In genomic region chr1:89842547-89843278, GRCh38 we compare ENCODE assay signal across 8 cellular contexts. TPM values are rescaled to one million over a fixed set of nuclear protein-coding genes. Genes with fewer than 3 reads are reported as not detected.
DNase-seq lines count a peak whose midpoint lies in the region; ATAC-seq and FAIRE-seq lines count a peak whose summit lies in the region.

No MANE protein-coding gene starts in this region.

- no peaks in the 10 kb centered on the region for H3K9me3 ChIP-seq in iPS DF 6.9 (ENCODE audit: control insufficient read depth, insufficient read depth, low read length)
- no peaks in the 10 kb centered on the region for H3K9me3 ChIP-seq in small intestine (ENCODE audit: control insufficient read depth, low read depth)

- peak; percentile 44 for DNase-seq in Daoy (ENCODE audit: low read depth)
- DNase-seq in iPS DF 6.9 (ENCODE audit: low read depth, low spot score): no peak
- peak; percentile 72 for DNase-seq in small intestine
- DNase-seq in NCI-H748 (lab: John Stamatoyannopoulos, UW; ENCODE audit: unreplicated experiment): no peak
- DNase-seq in cerebellum (ENCODE audit: low spot score): no peak

- H3K27me3 ChIP-seq in iPS DF 6.9 (ENCODE audit: control insufficient read depth, insufficient read depth, low read length) (no peaks in the 10 kb centered on the region), small intestine (ENCODE audit: control insufficient read depth in 2 of 2, insufficient read depth in 2 of 2, low read length in 2 of 2) (no peaks in the 10 kb centered on the region)

- H3K27ac ChIP-seq in iPS DF 6.9 (ENCODE audit: low read length): no peak overlapping the region
- peak overlapping the region; percentile 57 to 65 for H3K27ac ChIP-seq in small intestine (ENCODE audit: low read depth in 1 of 2, low read length in 1 of 2)

- no CpG with 5 or more reads among the region's 9 CpGs for WGBS in iPS DF 6.9 (ENCODE audit: insufficient coverage, insufficient read length)
- WGBS in small intestine, 3 donors: 19 to 24% (median 22%) methylated on average over 9 of the region's 9 CpGs

- peak overlapping the region; percentile 92 for H3K4me3 Mint-ChIP-seq in activated naive CD8-positive, alpha-beta T cell

- H3K9me3 Mint-ChIP-seq in activated naive CD8-positive, alpha-beta T cell (ENCODE audit: low read depth): no peaks in the 10 kb centered on the region

- H3K4me1 ChIP-seq in iPS DF 6.9 (ENCODE audit: control insufficient read depth, insufficient read depth, low read length) (0 out of 2 replicates have a peak, but pooled peaks cover 2% of the 10 kb centered on the region), small intestine (ENCODE audit: control insufficient read depth in 2 of 2, insufficient read depth in 1 of 2, low read depth in 1 of 2, low read length in 1 of 2) (peaks cover 0 to 5% of the 10 kb centered on the region in 2 donors)

- H3K27me3 Mint-ChIP-seq in activated naive CD8-positive, alpha-beta T cell: no peaks in the 10 kb centered on the region

- ATAC-seq in GM19468 (IDR thresholded peaks at IDR 0.05; ENCODE audit: extremely low read depth, unreplicated experiment) (peak; percentile 15), HG03520 (IDR thresholded peaks at IDR 0.05; ENCODE audit: unreplicated experiment) (peak; percentile 41)

- peaks cover 12% of the 10 kb centered on the region for H3K36me3 Mint-ChIP-seq in activated naive CD8-positive, alpha-beta T cell

- peaks cover 46% of the 10 kb centered on the region for H3K4me1 Mint-ChIP-seq in activated naive CD8-positive, alpha-beta T cell (ENCODE audit: low read depth)

- H3K4me3 ChIP-seq in iPS DF 6.9 (ENCODE audit: low read length): peak overlapping the region; percentile 54; the same call in 1 of the 2 replicates
- H3K4me3 ChIP-seq in small intestine (ENCODE audit: low read depth in 1 of 2, low read length in 2 of 2): peak overlapping the region; percentile 3 to 80

- H3K36me3 ChIP-seq in iPS DF 6.9 (ENCODE audit: control insufficient read depth, insufficient read depth, low read length) (no peaks in the 10 kb centered on the region), small intestine (ENCODE audit: control insufficient read depth in 2 of 2, insufficient read depth in 2 of 2, low read length in 2 of 2) (no peaks in the 10 kb centered on the region)

- H3K27ac Mint-ChIP-seq in activated naive CD8-positive, alpha-beta T cell: peak overlapping the region; percentile 95

- FAIRE-seq in small intestine (lab: Jason Lieb, UNC): no peak

RNA-seq across cellular contexts. Expression of gene LRRC8D, which starts 21.9 kb away (rescaled TPM):
- 36.2 and 46.0 TPM in 2 replicates for total RNA-seq in Daoy (2014; rRNA removed; shearing (Covaris generic))
- polyA plus RNA-seq in small intestine: 10 to 100 TPM; 13.0 to 22.1 (median 18.3) TPM
- total RNA-seq in cerebellum: 24.8 TPM

Comparison
In these comparisons a context has a peak if more than half of its experiments do, and no peak if none do; other contexts are left out.
1. DNase-seq: peak in Daoy (single experiment) and small intestine (single experiment); none in iPS DF 6.9 (single experiment), NCI-H748 (single experiment) and cerebellum (single experiment).